In genomic region chr6:31730631-31731086, GRCh38 we compare ENCODE assay signal across 9 cellular contexts. TPM values are rescaled to one million over a fixed set of nuclear protein-coding genes. Genes with fewer than 3 reads are reported as not detected.
DNase-seq lines count a peak whose midpoint lies in the region; ATAC-seq, FAIRE-seq and TF ChIP-seq lines count a peak whose summit lies in the region.
"Had no signal": no experiment of that assay in that cellular context is flagged by ENCODE, and none has a peak within 500 bp of the region (broad histone marks: within the 10 kb centered on the region; RNA-seq: fewer than 3 reads in every experiment).

No MANE protein-coding gene starts in this region.

- H2BK12ac ChIP-seq in mesenchymal stem cell (ENCODE audit: low read length in 2 of 2) = no peak overlapping the region

- H2AFZ ChIP-seq in astrocyte (ENCODE audit: low read depth, low read length) (no peak overlapping the region), mesenchymal stem cell (ENCODE audit: low read depth, low read length) (no peak overlapping the region)

- H3K4me2 ChIP-seq in astrocyte (ENCODE audit: low read length) = peak overlapping the region; percentile 96
- H3K4me2 ChIP-seq in mesenchymal stem cell (ENCODE audit: low read length, poor library complexity, severe bottlenecking) = peak overlapping the region; percentile 82

- H3K23ac ChIP-seq in mesenchymal stem cell (ENCODE audit: low read length in 2 of 2) = no peak overlapping the region

- FAIRE-seq in astrocyte (lab: Jason Lieb, UNC) = no peak

- 77% methylated on average over 10 of the region's 11 CpGs for WGBS in mesenchymal stem cell
- WGBS in tibial nerve, 2 donors = 85 to 87% methylated on average over 11 of the region's 11 CpGs

- H2AK5ac ChIP-seq in mesenchymal stem cell (ENCODE audit: low read length, severe bottlenecking) = no peak overlapping the region

- H3K9ac ChIP-seq in astrocyte (ENCODE audit: low read length) = peak overlapping the region; percentile 88
- H3K9ac ChIP-seq in mesenchymal stem cell (ENCODE audit: low read length) = peak overlapping the region; percentile 98

- peaks cover 67% of the 10 kb centered on the region for H4K20me1 ChIP-seq in astrocyte (ENCODE audit: insufficient read depth, low read length)

- intact Hi-C loops in activated naive CD4-positive, alpha-beta T cell treated with anti-CD3 and anti-CD28 coated beads for 36 hours (cut with micrococcal nuclease) = no loop called here

- no peaks in the 10 kb centered on the region for H3K27me3 Mint-ChIP-seq in activated naive CD4-positive, alpha-beta T cell treated with anti-CD3 and anti-CD28 coated beads for 36 hours (ENCODE audit: low read depth)
- no peaks in the 10 kb centered on the region for H3K27me3 Mint-ChIP-seq in astrocyte (ENCODE audit: low read depth, unreplicated experiment)

- TF ChIP-seq EP300 in tibial nerve (IDR thresholded peaks at IDR 0.05) = no peak

- no peak for TF ChIP-seq POLR2A in tibial nerve (IDR thresholded peaks at IDR 0.05)

- in situ Hi-C loops in GM13976 (cut with MboI; ENCODE audit: low sequenced_read_pairs, unreplicated experiment) = no loop called here

- H3K9me3 ChIP-seq in astrocyte (ENCODE audit: insufficient read depth, low read depth, low read length) (no peaks in the 10 kb centered on the region), mesenchymal stem cell (ENCODE audit: control insufficient read depth, low read length) (no peaks in the 10 kb centered on the region), tibial nerve (no peaks in the 10 kb centered on the region)

- H3K4me1 Mint-ChIP-seq in activated naive CD4-positive, alpha-beta T cell treated with anti-CD3 and anti-CD28 coated beads for 36 hours (ENCODE audit: low read depth) = peaks cover 58% of the 10 kb centered on the region
- peaks cover 23% of the 10 kb centered on the region for H3K4me1 Mint-ChIP-seq in astrocyte (ENCODE audit: low read depth, unreplicated experiment)

- H3K79me1 ChIP-seq in mesenchymal stem cell (replicated peaks; ENCODE audit: low read length, poor library complexity, severe bottlenecking) = peaks cover 19% of the 10 kb centered on the region

- CTCF ChIA-PET in activated naive CD4-positive, alpha-beta T cell treated with anti-CD3 and anti-CD28 coated beads for 36 hours (lab: Charles Lee) = interaction anchor here (0.7 to 2.9 kb wide), 9 partner anchors 10 to 222 kb away, joined by 3 to 12 read pairs (median 4); partner anchors contain the start of genes LSM2, LY6G6D and MSH5

- H3K27ac ChIP-seq in astrocyte (ENCODE audit: low read depth, low read length) = peak overlapping the region; percentile 77
- H3K27ac ChIP-seq in mesenchymal stem cell (ENCODE audit: low read length, poor library complexity, severe bottlenecking) = peak overlapping the region; percentile 19
- peak overlapping the region; percentile 92 to 100 (median 98) for H3K27ac ChIP-seq in tibial nerve

- H4K8ac ChIP-seq in mesenchymal stem cell (ENCODE audit: low read length) = peak overlapping the region; percentile 80

- H3K4ac ChIP-seq in mesenchymal stem cell (ENCODE audit: low read depth in 1 of 2, low read length in 2 of 2) = no peak overlapping the region

- H3K79me2 ChIP-seq in astrocyte (ENCODE audit: insufficient read depth, low read length) = peaks cover 44% of the 10 kb centered on the region

- DNase-seq in activated naive CD4-positive, alpha-beta T cell treated with anti-CD3 and anti-CD28 coated beads for 36 hours = no peak
- DNase-seq in activated naive CD4-positive, alpha-beta T cell treated with anti-CD3 and anti-CD28 coated beads, Interleukin-2, amount 50 U/mL, for 16 hours = no peak
- no peak for DNase-seq in astrocyte (ENCODE audit: low read depth)
- no peak for DNase-seq in mesenchymal stem cell
- no peak for DNase-seq in tibial nerve (ENCODE audit: low spot score in 2 of 2)
- DNase-seq in inferior parietal cortex (ENCODE audit: extremely low spot score) = no peak
- DNase-seq in GM13976 (ENCODE audit: low spot score) = no peak
- DNase-seq: DMS 273 treated with DMSO at 0.1 percent for 48 hours had no signal

- peak overlapping the region; percentile 79 for H3K4me3 Mint-ChIP-seq in activated naive CD4-positive, alpha-beta T cell treated with anti-CD3 and anti-CD28 coated beads for 36 hours
- H3K4me3 Mint-ChIP-seq in astrocyte (ENCODE audit: unreplicated experiment) = peak overlapping the region; percentile 90

- no peak for ATAC-seq in HG02870 (IDR thresholded peaks at IDR 0.05; ENCODE audit: unreplicated experiment)

- H3K36me3 ChIP-seq in astrocyte (ENCODE audit: insufficient read depth, low read length) (peaks cover 39% of the 10 kb centered on the region), mesenchymal stem cell (ENCODE audit: control insufficient read depth in 1 of 2, insufficient read depth in 2 of 2, low read depth in 1 of 2, low read length in 2 of 2) (peaks cover 57 to 66% of the 10 kb centered on the region in 2 experiments), tibial nerve (peaks cover 0 to 59% (median 4%) of the 10 kb centered on the region in 3 donors)

- H3K27ac Mint-ChIP-seq in activated naive CD4-positive, alpha-beta T cell treated with anti-CD3 and anti-CD28 coated beads for 36 hours = peak overlapping the region; percentile 50
- peak overlapping the region; percentile 66 for H3K27ac Mint-ChIP-seq in astrocyte (ENCODE audit: unreplicated experiment)

- H3K27me3 ChIP-seq in astrocyte (ENCODE audit: insufficient read depth, low read length) (no peaks in the 10 kb centered on the region), mesenchymal stem cell (ENCODE audit: control insufficient read depth in 1 of 2, insufficient read depth in 1 of 2, low read length in 2 of 2) (no peaks in the 10 kb centered on the region), tibial nerve (no peaks in the 10 kb centered on the region)

- TF ChIP-seq CTCF in astrocyte (IDR thresholded peaks at IDR 0.05; ENCODE audit: insufficient read depth, low read depth, low read length) (no peak), tibial nerve (IDR thresholded peaks at IDR 0.05) (no peak), GM13976 (IDR thresholded peaks at IDR 0.05; ENCODE audit: borderline replicate concordance, control extremely low read depth, extremely low read depth, insufficient read depth, missing control alignments) (no peak)

- H3K36me3 Mint-ChIP-seq in activated naive CD4-positive, alpha-beta T cell treated with anti-CD3 and anti-CD28 coated beads for 36 hours (ENCODE audit: low read depth) = peaks cover 33% of the 10 kb centered on the region
- H3K36me3 Mint-ChIP-seq in astrocyte (ENCODE audit: low read depth, unreplicated experiment) = peaks cover 24% of the 10 kb centered on the region

- H3K4me3 ChIP-seq in astrocyte (ENCODE audit: insufficient read depth, low read depth, low read length) = peak overlapping the region; percentile 86
- peak overlapping the region in 1 of 2 experiments; percentile 93 for H3K4me3 ChIP-seq in mesenchymal stem cell (ENCODE audit: insufficient read depth in 1 of 2, low read depth in 1 of 2, low read length in 2 of 2)
- peak overlapping the region in 2 of 4 donors; percentile 92 to 97 for H3K4me3 ChIP-seq in tibial nerve

- H3K18ac ChIP-seq in mesenchymal stem cell (ENCODE audit: low read depth in 1 of 2, low read length in 2 of 2) = no peak overlapping the region

- H2BK5ac ChIP-seq in mesenchymal stem cell (ENCODE audit: low read depth, low read length, poor library complexity, severe bottlenecking) = no peak overlapping the region

- H2BK120ac ChIP-seq in mesenchymal stem cell (ENCODE audit: low read depth, low read length) = no peak overlapping the region

- H3K14ac ChIP-seq in mesenchymal stem cell (ENCODE audit: low read length in 2 of 2) = no peak overlapping the region

- peak overlapping the region; percentile 8 for H4K91ac ChIP-seq in mesenchymal stem cell (ENCODE audit: low read length)

- no peaks in the 10 kb centered on the region for H3K9me3 Mint-ChIP-seq in activated naive CD4-positive, alpha-beta T cell treated with anti-CD3 and anti-CD28 coated beads for 36 hours
- H3K9me3 Mint-ChIP-seq in astrocyte (ENCODE audit: unreplicated experiment) = no peaks in the 10 kb centered on the region

- H2BK15ac ChIP-seq in mesenchymal stem cell (ENCODE audit: low read depth, poor library complexity, severe bottlenecking) = peak overlapping the region; percentile 62

- H3K4me1 ChIP-seq in astrocyte (ENCODE audit: insufficient read depth, low read length) (peaks cover 29% of the 10 kb centered on the region), mesenchymal stem cell (ENCODE audit: control insufficient read depth, insufficient read depth, low read depth, low read length) (peaks cover 22% of the 10 kb centered on the region), tibial nerve (peaks cover 0 to 70% (median 27%) of the 10 kb centered on the region in 4 donors)

RNA-seq across cellular contexts. Expression of gene DDAH2, which starts 1.6 kb away (rescaled TPM):
- total RNA-seq in activated naive CD4-positive, alpha-beta T cell treated with anti-CD3 and anti-CD28 coated beads for 36 hours = 10 to 100 TPM in 1 of 2 experiments, 1 to 10 TPM in 1; 8.5 to 11.3 TPM
- total RNA-seq in astrocyte (62.5 and 72.4 TPM in 2 replicates), tibial nerve (100 to 1,000 TPM; 134 to 193 (median 166) TPM)
- 52.2 TPM for polyA plus RNA-seq in mesenchymal stem cell (2013, experiment 1 of 2)
- 53.8 TPM for polyA plus RNA-seq in mesenchymal stem cell (2013, experiment 2 of 2)

RNA-seq across cellular contexts. Expression of gene CLIC1, which starts 5.7 kb away (rescaled TPM):
- total RNA-seq in activated naive CD4-positive, alpha-beta T cell treated with anti-CD3 and anti-CD28 coated beads for 36 hours = 100 to 1,000 TPM; 348 to 353 TPM
- 484 and 518 TPM in 2 replicates for total RNA-seq in astrocyte
- 472 TPM for polyA plus RNA-seq in mesenchymal stem cell (2013, experiment 1 of 2)
- 466 TPM for polyA plus RNA-seq in mesenchymal stem cell (2013, experiment 2 of 2)
- 100 to 1,000 TPM; 216 to 341 (median 246) TPM for total RNA-seq in tibial nerve

RNA-seq across cellular contexts. Expression of gene MPIG6B, which starts 7.5 kb away (rescaled TPM):
- total RNA-seq in activated naive CD4-positive, alpha-beta T cell treated with anti-CD3 and anti-CD28 coated beads for 36 hours = under 1 TPM in 1 of 2 experiments, not detected in 1; 0.49 TPM
- total RNA-seq in astrocyte (not detected in 2 replicates), tibial nerve (not detected)
- polyA plus RNA-seq in mesenchymal stem cell (2013, experiment 1 of 2) = not detected
- polyA plus RNA-seq in mesenchymal stem cell (2013, experiment 2 of 2) = not detected

RNA-seq across cellular contexts. Expression of gene LY6G6C, which starts 9.1 kb away (rescaled TPM):
- not detected for total RNA-seq in activated naive CD4-positive, alpha-beta T cell treated with anti-CD3 and anti-CD28 coated beads for 36 hours
- 0.41 and 0.66 TPM in 2 replicates for total RNA-seq in astrocyte
- polyA plus RNA-seq in mesenchymal stem cell (2013, experiment 1 of 2) = 0.07 TPM
- polyA plus RNA-seq in mesenchymal stem cell (2013, experiment 2 of 2) = 0.10 TPM
- not detected for total RNA-seq in tibial nerve

RNA-seq across cellular contexts. Expression of gene MSH5, which starts 9.1 kb away (rescaled TPM):
- total RNA-seq in activated naive CD4-positive, alpha-beta T cell treated with anti-CD3 and anti-CD28 coated beads for 36 hours = 100 to 1,000 TPM; 101 to 105 TPM
- 5.7 and 6.8 TPM in 2 replicates for total RNA-seq in astrocyte
- polyA plus RNA-seq in mesenchymal stem cell (2013, experiment 1 of 2) = 8.2 TPM
- polyA plus RNA-seq in mesenchymal stem cell (2013, experiment 2 of 2) = 6.3 TPM
- 10 to 100 TPM; 12.2 to 25.5 (median 18.4) TPM for total RNA-seq in tibial nerve

Comparison
In these comparisons a context has a peak if more than half of its experiments do, and no peak if none do; other contexts are left out.
1. H3K27ac ChIP-seq: peak in every context shown above with its lines; median percentile 98 in tibial nerve; 77 in astrocyte; 19 in mesenchymal stem cell.